Comparison of ENCODE assay signal across 26 cellular contexts in the genomic region with DNA sequence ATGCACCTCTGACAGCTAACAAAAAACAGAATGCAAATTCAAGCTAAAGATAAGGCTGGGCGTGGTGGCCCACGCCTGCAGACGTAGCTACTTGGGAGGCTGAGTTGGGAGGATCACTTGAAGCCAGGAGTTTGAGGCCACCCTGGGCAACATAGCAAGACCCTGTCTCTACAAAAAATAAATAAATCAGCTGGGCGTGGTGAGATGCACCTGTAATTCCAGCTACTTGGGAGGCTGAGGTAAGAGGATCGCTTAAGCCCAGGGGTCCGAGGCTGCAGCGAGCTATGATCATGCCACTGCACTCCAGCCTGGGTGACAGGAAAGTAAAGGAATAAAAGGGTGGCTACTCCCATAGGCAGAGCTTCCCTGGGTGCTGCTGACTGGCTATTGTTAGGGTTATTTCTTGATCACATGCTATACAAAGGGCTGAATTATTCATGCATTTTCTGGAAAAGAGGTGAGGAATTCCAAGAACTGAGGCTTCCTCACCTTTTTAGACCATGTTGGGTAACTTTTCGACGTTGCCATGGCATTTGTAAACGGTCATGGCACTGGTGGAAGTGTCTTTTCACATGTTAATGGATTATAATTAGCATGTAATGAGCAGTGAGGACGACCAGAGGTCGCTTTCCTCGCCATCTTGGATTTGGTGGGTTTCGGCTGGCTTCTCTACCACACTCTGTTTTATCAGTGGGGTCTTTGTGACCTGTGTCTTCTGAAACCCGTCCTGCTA. TPM values are rescaled to one million over a fixed set of nuclear protein-coding genes. Genes with fewer than 3 reads are reported as not detected.
DNase-seq lines count a peak whose midpoint lies in the region; ATAC-seq, FAIRE-seq and TF ChIP-seq lines count a peak whose summit lies in the region.
"Had no signal": no experiment of that assay in that cellular context is flagged by ENCODE, and none has a peak within 500 bp of the region (broad histone marks: within the 10 kb centered on the region; RNA-seq: fewer than 3 reads in every experiment).

No MANE protein-coding gene starts in this region.

- H3K27me3 ChIP-seq in HAP-1 (ENCODE audit: low read depth) = no peaks in the 10 kb centered on the region
- peaks cover 0 to 13% of the 10 kb centered on the region in 2 experiments; a peak in 3 of 5 replicates for H3K27me3 ChIP-seq in K562 (ENCODE audit: control insufficient read depth in 2 of 2, insufficient read depth in 2 of 2, low read length in 2 of 2)
- no peaks in the 10 kb centered on the region for H3K27me3 ChIP-seq in iPS DF 6.9 (ENCODE audit: control insufficient read depth, insufficient read depth, low read length)
- H3K27me3 ChIP-seq: BLaER1, Peyer's patch had no signal

- no peak overlapping the region for H3K27ac Mint-ChIP-seq in activated T-helper 1 cell treated with anti-CD3 and anti-CD28 coated beads, Interleukin-12 subunit alpha, Interleukin-12 subunit beta, Interleukin-2, Interleukin-4 antibody, amounts not matched to agents 30 ng/mL and 10 ng/mL and 1 ng/mL, durations not matched to agents 14 hours and 24 hours and 36 hours
- H3K27ac Mint-ChIP-seq: CD4-positive, CD25-positive, alpha-beta regulatory T cell had no signal

- in situ Hi-C loops in HAP-1 (cut with MboI; ENCODE audit: low sequenced_read_pairs) (no loop called here), K562 (cut with MboI) (no loop called here)

- H3K4me1 ChIP-seq in HAP-1 = peaks cover 12% of the 10 kb centered on the region
- peaks cover 16 to 25% of the 10 kb centered on the region in 2 experiments; a peak in 4 of 5 replicates for H3K4me1 ChIP-seq in K562 (replicated peaks in 1 of 2; ENCODE audit: control insufficient read depth in 2 of 2, insufficient read depth in 2 of 2, low read length in 2 of 2)
- peaks cover 6% of the 10 kb centered on the region for H3K4me1 ChIP-seq in iPS DF 6.9 (ENCODE audit: control insufficient read depth, insufficient read depth, low read length)

- no peak overlapping the region for H3K4me3 Mint-ChIP-seq in activated T-helper 1 cell treated with anti-CD3 and anti-CD28 coated beads, Interleukin-12 subunit alpha, Interleukin-12 subunit beta, Interleukin-2, Interleukin-4 antibody, amounts not matched to agents 30 ng/mL and 10 ng/mL and 1 ng/mL, durations not matched to agents 14 hours and 24 hours and 36 hours
- H3K4me3 Mint-ChIP-seq: CD4-positive, CD25-positive, alpha-beta regulatory T cell had no signal

- H3K36me3 Mint-ChIP-seq in activated T-helper 1 cell treated with anti-CD3 and anti-CD28 coated beads, Interleukin-12 subunit alpha, Interleukin-12 subunit beta, Interleukin-2, Interleukin-4 antibody, amounts not matched to agents 30 ng/mL and 10 ng/mL and 1 ng/mL, durations not matched to agents 14 hours and 24 hours and 36 hours (ENCODE audit: low read depth) = peaks cover 3% of the 10 kb centered on the region
- H3K36me3 Mint-ChIP-seq: CD4-positive, CD25-positive, alpha-beta regulatory T cell had no signal

- peak; percentile 81 for DNase-seq in ELF-1 (ENCODE audit: low read depth, low spot score)
- DNase-seq in HAP-1 (ENCODE audit: low spot score in 2 of 2) = peak; percentile 72 to 79
- peak in 1 of 4 experiments; percentile 25 for DNase-seq in K562 (ENCODE audit: extremely low read depth in 1 of 4, low spot score in 3 of 4)
- DNase-seq in iPS DF 6.9 (ENCODE audit: low read depth, low spot score) = peak; percentile 93
- no peak for DNase-seq in activated T-helper 1 cell treated with anti-CD3 and anti-CD28 coated beads, Interleukin-12 subunit alpha, Interleukin-12 subunit beta, Interleukin-2, Interleukin-4 antibody, amounts not matched to agents 30 ng/mL and 10 ng/mL and 1 ng/mL, durations not matched to agents 14 hours and 24 hours and 36 hours (ENCODE audit: low spot score)
- DNase-seq in DMS 273 (lab: John Stamatoyannopoulos, UW; ENCODE audit: unreplicated experiment) = no peak
- no peak for DNase-seq in 8988T
- DNase-seq: CD4-positive, CD25-positive, alpha-beta regulatory T cell; Kasumi-1; NCI-H1092 treated with DMSO at 0.1 percent for 48 hours; NCI-H1436; NCI-H187; NCI-H2081 treated with DMSO at 0.1 percent for 48 hours; NCI-H2171; NCI-H226; NCI-H510A; NCI-H69; OCI-M1; Peyer's patch; SK-N-SH; SW 1271 had no signal

- H3K4me2 ChIP-seq in K562 (ENCODE audit: insufficient read depth, low read length) = no peak overlapping the region
- H3K4me2 ChIP-seq: BLaER1, SK-N-SH had no signal

- BruUV-seq in K562 (replicated peaks; lab: Mats Ljungman, UMichigan) = no TSS peak

- no peaks in the 10 kb centered on the region for H3K9me1 ChIP-seq in K562 (ENCODE audit: control insufficient read depth, insufficient read depth, low read length)

- H3K4me1 Mint-ChIP-seq in activated T-helper 1 cell treated with anti-CD3 and anti-CD28 coated beads, Interleukin-12 subunit alpha, Interleukin-12 subunit beta, Interleukin-2, Interleukin-4 antibody, amounts not matched to agents 30 ng/mL and 10 ng/mL and 1 ng/mL, durations not matched to agents 14 hours and 24 hours and 36 hours (ENCODE audit: low read depth) = peaks cover 24% of the 10 kb centered on the region

- no peak for TF ChIP-seq EP300 in K562 (IDR thresholded peaks at IDR 0.05; ENCODE audit: low read length)

- no peaks in the 10 kb centered on the region for H3K9me3 ChIP-seq in HAP-1
- H3K9me3 ChIP-seq in K562 (replicated peaks; ENCODE audit: control insufficient read depth, insufficient read depth, low read depth, low read length) = no peaks in the 10 kb centered on the region
- no peaks in the 10 kb centered on the region for H3K9me3 ChIP-seq in iPS DF 6.9 (ENCODE audit: control insufficient read depth, insufficient read depth, low read length)
- H3K9me3 ChIP-seq: BLaER1, Peyer's patch, SK-N-SH had no signal

- H3K27me3 Mint-ChIP-seq in activated T-helper 1 cell treated with anti-CD3 and anti-CD28 coated beads, Interleukin-12 subunit alpha, Interleukin-12 subunit beta, Interleukin-2, Interleukin-4 antibody, amounts not matched to agents 30 ng/mL and 10 ng/mL and 1 ng/mL, durations not matched to agents 14 hours and 24 hours and 36 hours (ENCODE audit: insufficient read depth) = peaks cover 2% of the 10 kb centered on the region
- H3K27me3 Mint-ChIP-seq: CD4-positive, CD25-positive, alpha-beta regulatory T cell had no signal

- TF ChIP-seq CTCF in K562 (IDR thresholded peaks at IDR 0.05 in 2 of 3, conservative IDR thresholded peaks at IDR 0.05 in 1 of 3; ENCODE audit: insufficient read depth in 2 of 3, low read depth in 1 of 3, low read length in 3 of 3) = no peak

- intact Hi-C loops in K562 (cut with micrococcal nuclease) = loop anchor here (10.0 kb wide), 1 partner anchor 628 kb away; no protein-coding TSS in a partner anchor
- intact Hi-C loops in activated T-helper 1 cell treated with anti-CD3 and anti-CD28 coated beads, Interleukin-12 subunit alpha, Interleukin-12 subunit beta, Interleukin-2, Interleukin-4 antibody, amounts not matched to agents 30 ng/mL and 10 ng/mL and 1 ng/mL, durations not matched to agents 14 hours and 24 hours and 36 hours (cut with micrococcal nuclease) = loop anchor here (10.0 kb wide), 2 partner anchors 702 to 978 kb away; a partner anchor contains a TSS

- ATAC-seq in K562 (no peak), GM21381 (IDR thresholded peaks at IDR 0.05; ENCODE audit: unreplicated experiment) (no peak)
- ATAC-seq: GM12878 had no signal

- POLR2A ChIA-PET in K562 (lab: Yijun Ruan, JAX) = interaction anchor here (0.6 kb wide), 1 partner anchor 57 kb away, joined by 4 read pairs; no protein-coding TSS in a partner anchor

- CTCF ChIA-PET in K562 (lab: Yijun Ruan, JAX; ENCODE audit: low intra/inter-chr PET ratio) = no interaction called here

- H3K27ac ChIP-seq in K562 (ENCODE audit: extremely low read depth, low read depth, low read length) = no peak overlapping the region
- H3K27ac ChIP-seq in iPS DF 6.9 (ENCODE audit: low read length) = peak overlapping the region; percentile 0
- H3K27ac ChIP-seq: BLaER1, Peyer's patch had no signal

- H3K9ac ChIP-seq in K562 (ENCODE audit: insufficient read depth in 1 of 2, low read depth in 2 of 2, low read length in 2 of 2) = no peak overlapping the region; a peak in 1 of 4 replicates
- H3K9ac ChIP-seq: BLaER1, SK-N-SH had no signal

- H4K20me1 ChIP-seq in K562 (replicated peaks; ENCODE audit: control insufficient read depth, insufficient read depth, low read length) = no peaks in the 10 kb centered on the region
- H4K20me1 ChIP-seq: BLaER1 had no signal

- WGBS in K562 (ENCODE audit: insufficient coverage, low coverage, missing lambda C conversion rate) = 19% methylated on average over 15 of the region's 15 CpGs
- no CpG with 5 or more reads among the region's 15 CpGs for whole genome bisulfite sequencing in iPS DF 6.9 (ENCODE audit: insufficient coverage, insufficient read length)

- H3K36me3 ChIP-seq in HAP-1 (replicated peaks) (no peaks in the 10 kb centered on the region), K562 (ENCODE audit: control insufficient read depth, insufficient read depth, low read length) (no peaks in the 10 kb centered on the region), iPS DF 6.9 (ENCODE audit: control insufficient read depth, insufficient read depth, low read length) (no peaks in the 10 kb centered on the region)
- H3K36me3 ChIP-seq: BLaER1, Peyer's patch had no signal

- no peak for FAIRE-seq in K562 (lab: Jason Lieb, UNC)
- FAIRE-seq: A204.1, G401.6, GM12878 had no signal

- no peak for TF ChIP-seq POLR2A in K562 (conservative IDR thresholded peaks at IDR 0.05)

- no peak overlapping the region for H2AFZ ChIP-seq in K562 (ENCODE audit: low read depth, low read length)

- H3K79me2 ChIP-seq in K562 (ENCODE audit: control insufficient read depth, insufficient read depth, low read length) = no peaks in the 10 kb centered on the region

- no peak for TF ChIP-seq RAD21 in K562 (CRISPR knock-in tag; conservative IDR thresholded peaks at IDR 0.05 in 1 of 2, IDR thresholded peaks at IDR 0.05 in 1 of 2)

- H3K9me3 Mint-ChIP-seq in activated T-helper 1 cell treated with anti-CD3 and anti-CD28 coated beads, Interleukin-12 subunit alpha, Interleukin-12 subunit beta, Interleukin-2, Interleukin-4 antibody, amounts not matched to agents 30 ng/mL and 10 ng/mL and 1 ng/mL, durations not matched to agents 14 hours and 24 hours and 36 hours = no peaks in the 10 kb centered on the region
- H3K9me3 Mint-ChIP-seq: CD4-positive, CD25-positive, alpha-beta regulatory T cell had no signal

- no peak overlapping the region for H3K4me3 ChIP-seq in HAP-1
- H3K4me3 ChIP-seq in K562 = no peak overlapping the region
- H3K4me3 ChIP-seq in iPS DF 6.9 (ENCODE audit: low read length) = no peak overlapping the region
- H3K4me3 ChIP-seq: BLaER1, GM12878, Peyer's patch had no signal

RNA-seq across cellular contexts. Expression of a gene that starts 6.9 kb away (rescaled TPM):
- total RNA-seq in K562 (2011; cell fraction: chromatin; rRNA removed; ENCODE audit: low replicate concordance) = 26.2 and 74.4 TPM in 2 replicates
- total RNA-seq in K562 (2011; cell fraction: nucleolus; rRNA removed) = 89.7 and 92.9 TPM in 2 replicates
- 63.3 and 66.8 TPM in 2 replicates for total RNA-seq in K562 (2011; cell fraction: nucleoplasm; rRNA removed)
- total RNA-seq in K562 (2014; rRNA removed) (122 and 132 TPM in 2 replicates), K562 (2014; rRNA removed; fragmentation: Illumina TruSeq; extraction: Trizol) (46.5 and 57.2 TPM in 2 replicates), K562 (2015; rRNA removed; fragmentation: Illumina TruSeq; extraction: Trizol) (81.5 and 83.4 TPM in 2 replicates), K562 (2021) (77.3 and 80.1 TPM in 2 replicates)
- polyA plus RNA-seq in K562 (2011; rRNA removed) (93.6 and 96.3 TPM in 2 replicates), K562 (2014; fragmentation: Illumina TruSeq; extraction: Trizol) (54.0 and 64.6 TPM in 2 replicates), K562 (2014; fragmentation: Nextera tagmentation; extraction: Ambion mirVana) (10 to 100 TPM; 34.8 to 55.3 TPM), K562 (2014; rRNA removed) (121 and 136 TPM in 2 replicates)
- polyA plus RNA-seq in K562 (2011; cell fraction: cytosol; rRNA removed) = 110 and 136 TPM in 2 replicates
- 144 and 158 TPM in 2 replicates for polyA plus RNA-seq in K562 (2011; cell fraction: nucleus; rRNA removed)
- 65.4 and 71.5 TPM in 2 replicates for polyA plus RNA-seq in K562 (2012)
- polyA minus RNA-seq in K562 (2011; rRNA and poly(A)+ RNA removed) = 20.1 and 30.9 TPM in 2 replicates
- polyA minus RNA-seq in K562 (2011; cell fraction: cytosol; rRNA and poly(A)+ RNA removed) = 22.6 and 24.3 TPM in 2 replicates
- polyA minus RNA-seq in K562 (2011; cell fraction: nucleus; rRNA and poly(A)+ RNA removed) = 12.3 and 13.9 TPM in 2 replicates
- 55.7 and 56.0 TPM in 2 replicates for total RNA-seq in activated T-helper 1 cell treated with anti-CD3 and anti-CD28 coated beads, Interleukin-12 subunit alpha, Interleukin-12 subunit beta, Interleukin-2, Interleukin-4 antibody, amounts not matched to agents 30 ng/mL and 10 ng/mL and 1 ng/mL, durations not matched to agents 14 hours and 24 hours and 36 hours

RNA-seq across cellular contexts. Expression of a gene that starts 20.7 kb away (rescaled TPM):
- total RNA-seq in K562 (2011; cell fraction: chromatin; rRNA removed; ENCODE audit: low replicate concordance) = 0.32 and 2.6 TPM in 2 replicates
- total RNA-seq in K562 (2011; cell fraction: nucleolus; rRNA removed) = 0.66 and 1.5 TPM in 2 replicates
- total RNA-seq in K562 (2011; cell fraction: nucleoplasm; rRNA removed) = 0.29 and 1.8 TPM in 2 replicates
- total RNA-seq in K562 (2014; rRNA removed) = 0.18 TPM in 1 of 2 replicates, not detected in the other
- not detected in 2 replicates for total RNA-seq in K562 (2014; rRNA removed; fragmentation: Illumina TruSeq; extraction: Trizol)
- not detected in 2 replicates for total RNA-seq in K562 (2015; rRNA removed; fragmentation: Illumina TruSeq; extraction: Trizol)
- total RNA-seq in K562 (2021) = 0.11 and 0.31 TPM in 2 replicates
- polyA plus RNA-seq in K562 (2011; rRNA removed) = 0.10 and 0.20 TPM in 2 replicates
- 0.12 and 0.72 TPM in 2 replicates for polyA plus RNA-seq in K562 (2011; cell fraction: cytosol; rRNA removed)
- 0.53 and 1.7 TPM in 2 replicates for polyA plus RNA-seq in K562 (2011; cell fraction: nucleus; rRNA removed)
- polyA plus RNA-seq in K562 (2012) = 0.04 and 0.12 TPM in 2 replicates
- not detected in 2 replicates for polyA plus RNA-seq in K562 (2014; fragmentation: Illumina TruSeq; extraction: Trizol)
- not detected for polyA plus RNA-seq in K562 (2014; fragmentation: Nextera tagmentation; extraction: Ambion mirVana)
- polyA plus RNA-seq in K562 (2014; rRNA removed) = not detected in 2 replicates
- polyA minus RNA-seq in K562 (2011; rRNA and poly(A)+ RNA removed) = 0.14 and 0.15 TPM in 2 replicates
- 0.19 and 0.27 TPM in 2 replicates for polyA minus RNA-seq in K562 (2011; cell fraction: cytosol; rRNA and poly(A)+ RNA removed)
- 0.89 and 1.1 TPM in 2 replicates for polyA minus RNA-seq in K562 (2011; cell fraction: nucleus; rRNA and poly(A)+ RNA removed)
- 0.03 TPM in 1 of 2 replicates, not detected in the other for total RNA-seq in activated T-helper 1 cell treated with anti-CD3 and anti-CD28 coated beads, Interleukin-12 subunit alpha, Interleukin-12 subunit beta, Interleukin-2, Interleukin-4 antibody, amounts not matched to agents 30 ng/mL and 10 ng/mL and 1 ng/mL, durations not matched to agents 14 hours and 24 hours and 36 hours
- total RNA-seq: CD4-positive, CD25-positive, alpha-beta regulatory T cell had no signal

RNA-seq across cellular contexts. Expression of a gene that starts 46.2 kb away (rescaled TPM):
- total RNA-seq in K562 (2011; cell fraction: chromatin; rRNA removed; ENCODE audit: low replicate concordance) = 8.5 and 20.5 TPM in 2 replicates
- total RNA-seq in K562 (2011; cell fraction: nucleolus; rRNA removed) = 11.2 and 12.1 TPM in 2 replicates
- total RNA-seq in K562 (2011; cell fraction: nucleoplasm; rRNA removed) = 5.1 and 7.6 TPM in 2 replicates
- total RNA-seq in K562 (2014; rRNA removed) = 11.7 and 15.6 TPM in 2 replicates
- 1.1 and 1.3 TPM in 2 replicates for total RNA-seq in K562 (2014; rRNA removed; fragmentation: Illumina TruSeq; extraction: Trizol)
- total RNA-seq in K562 (2015; rRNA removed; fragmentation: Illumina TruSeq; extraction: Trizol) = 4.7 and 5.5 TPM in 2 replicates
- 17.6 and 24.4 TPM in 2 replicates for total RNA-seq in K562 (2021)
- polyA plus RNA-seq in K562 (2011; rRNA removed) = 2.1 and 4.9 TPM in 2 replicates
- polyA plus RNA-seq in K562 (2011; cell fraction: cytosol; rRNA removed) = 3.8 and 5.1 TPM in 2 replicates
- 9.8 and 26.1 TPM in 2 replicates for polyA plus RNA-seq in K562 (2011; cell fraction: nucleus; rRNA removed)
- polyA plus RNA-seq in K562 (2012) = 11.2 and 12.1 TPM in 2 replicates
- 3.7 and 6.9 TPM in 2 replicates for polyA plus RNA-seq in K562 (2014; fragmentation: Illumina TruSeq; extraction: Trizol)
- under 1 TPM; 0.04 to 0.07 TPM for polyA plus RNA-seq in K562 (2014; fragmentation: Nextera tagmentation; extraction: Ambion mirVana)
- 12.8 and 13.5 TPM in 2 replicates for polyA plus RNA-seq in K562 (2014; rRNA removed)
- polyA minus RNA-seq in K562 (2011; rRNA and poly(A)+ RNA removed) = 0.66 and 1.1 TPM in 2 replicates
- 5.5 and 7.7 TPM in 2 replicates for polyA minus RNA-seq in K562 (2011; cell fraction: cytosol; rRNA and poly(A)+ RNA removed)
- polyA minus RNA-seq in K562 (2011; cell fraction: nucleus; rRNA and poly(A)+ RNA removed) = 3.6 and 3.8 TPM in 2 replicates
- 48.1 and 51.7 TPM in 2 replicates for total RNA-seq in activated T-helper 1 cell treated with anti-CD3 and anti-CD28 coated beads, Interleukin-12 subunit alpha, Interleukin-12 subunit beta, Interleukin-2, Interleukin-4 antibody, amounts not matched to agents 30 ng/mL and 10 ng/mL and 1 ng/mL, durations not matched to agents 14 hours and 24 hours and 36 hours

Comparison
In these comparisons a context has a peak if more than half of its experiments do, and no peak if none do; other contexts are left out.
1. DNase-seq: peak in ELF-1 (single experiment), HAP-1 (2 of 2) and iPS DF 6.9 (single experiment); none in activated T-helper 1 cell treated with anti-CD3 and anti-CD28 coated beads, Interleukin-12 subunit alpha, Interleukin-12 subunit beta, Interleukin-2, Interleukin-4 antibody, amounts not matched to agents 30 ng/mL and 10 ng/mL and 1 ng/mL, durations not matched to agents 14 hours and 24 hours and 36 hours (single experiment), DMS 273 (single experiment) and 8988T (single experiment).